Comparison of ENCODE assay signal across 22 cellular contexts in genomic region chr7:13898957-13899670, GRCh38.
DNase-seq lines count a peak whose midpoint lies in the region; ATAC-seq and TF ChIP-seq lines count a peak whose summit lies in the region.
"Had no signal": no experiment of that assay in that cellular context is flagged by ENCODE, and none has a peak within 500 bp of the region (broad histone marks: within the 10 kb centered on the region; RNA-seq: fewer than 3 reads in every experiment).

No MANE protein-coding gene starts in this region.

- CTCF ChIA-PET in GM10248 (lab: Yijun Ruan, JAX), result interaction anchor here (1.2 kb wide), 1 partner anchor 12 kb away, joined by 4 read pairs; no protein-coding TSS in a partner anchor

- ATAC-seq in GM19397 (IDR thresholded peaks at IDR 0.05; ENCODE audit: unreplicated experiment), result no peak
- no peak for ATAC-seq in HG03520 (IDR thresholded peaks at IDR 0.05; ENCODE audit: unreplicated experiment)
- ATAC-seq: esophagus mucosa, left cardiac atrium, PC-3 had no signal

- no peaks in the 10 kb centered on the region for H3K4me1 ChIP-seq in mesendoderm (ENCODE audit: control insufficient read depth, low read depth, low read length)
- H3K4me1 ChIP-seq: SJSA1 had no signal

- POLR2A ChIA-PET in GM10248 (lab: Yijun Ruan, JAX), result no interaction called here

- H4K5ac ChIP-seq in mesendoderm (ENCODE audit: low read length), result no peak overlapping the region

- H3K9ac ChIP-seq in mesendoderm (ENCODE audit: low read length), result no peak overlapping the region

- H3K56ac ChIP-seq in mesendoderm (ENCODE audit: low read length), result no peak overlapping the region

- no peak overlapping the region for H3K4me2 ChIP-seq in mesendoderm (ENCODE audit: low read length)

- no peak overlapping the region for H2BK120ac ChIP-seq in mesendoderm (ENCODE audit: low read depth, low read length)

- no peak overlapping the region for H4K8ac ChIP-seq in mesendoderm (ENCODE audit: low read depth, low read length)

- no peak overlapping the region for H2BK15ac ChIP-seq in mesendoderm (replicated peaks; ENCODE audit: low read depth)

- no peaks in the 10 kb centered on the region for H3K36me3 ChIP-seq in mesendoderm (ENCODE audit: control insufficient read depth, insufficient read depth, low read length)
- H3K36me3 ChIP-seq: SJSA1 had no signal

- no peak overlapping the region for H3K23ac ChIP-seq in mesendoderm (ENCODE audit: low read length)

- DNase-seq in ELF-1 (ENCODE audit: low read depth, low spot score), result peak; percentile 61
- peak; percentile 14 for DNase-seq in HuH-7 (ENCODE audit: low spot score)
- peak; percentile 88 for DNase-seq in cerebellar cortex (ENCODE audit: low spot score)
- peak; percentile 60 for DNase-seq in mesendoderm
- DNase-seq in GM10248 (ENCODE audit: extremely low spot score), result no peak
- DNase-seq in CD1c-positive myeloid dendritic cell (ENCODE audit: extremely low spot score), result no peak
- DNase-seq: activated CD4-positive, alpha-beta memory T cell treated with anti-CD3 and anti-CD28 coated beads, Interleukin-2, amount 10 ng/mL, durations not matched to agents 7 days and 5 days; activated CD4-positive, CD25-positive, alpha-beta regulatory T cell; activated T-cell treated with anti-CD3 and anti-CD28 coated beads for 4 hours; AML-193; amygdala; COR-L47; IMR-90; left cardiac atrium; NCI-H1417 treated with DMSO at 0.1 percent for 48 hours; NCI-H526; PC-3; retina had no signal

- no peak overlapping the region for H2BK5ac ChIP-seq in mesendoderm (ENCODE audit: low read length)

- no CpG with 5 or more reads among the region's 6 CpGs for WGBS in mesendoderm (ENCODE audit: extremely low coverage, insufficient coverage, low lambda C conversion rate)

- H3K4me3 ChIP-seq in mesendoderm (ENCODE audit: low read length), result no peak overlapping the region
- H3K4me3 ChIP-seq: SJSA1 had no signal

- no peak overlapping the region for H2AK5ac ChIP-seq in mesendoderm (ENCODE audit: low read length)

- no peak for TF ChIP-seq CTCF in GM10248 (IDR thresholded peaks at IDR 0.05; ENCODE audit: control extremely low read depth, extremely low read depth, low read depth, missing control alignments)

- H3K27me3 ChIP-seq in mesendoderm (ENCODE audit: insufficient read depth, low read length, poor library complexity), result no peaks in the 10 kb centered on the region
- H3K27me3 ChIP-seq: SJSA1 had no signal

- no peaks in the 10 kb centered on the region for H3K79me1 ChIP-seq in mesendoderm (ENCODE audit: low read length)

- H3K27ac ChIP-seq in mesendoderm (ENCODE audit: low read depth, low read length), result no peak overlapping the region
- H3K27ac ChIP-seq: SJSA1 had no signal

- H3K4ac ChIP-seq in mesendoderm (ENCODE audit: low read depth, low read length), result no peak overlapping the region

- no peak overlapping the region for H3K18ac ChIP-seq in mesendoderm (ENCODE audit: low read length)

- H3K79me2 ChIP-seq in mesendoderm (ENCODE audit: control insufficient read depth, insufficient read depth, low read length), result no peaks in the 10 kb centered on the region

Comparison
In these comparisons a context has a peak if more than half of its experiments do, and no peak if none do; other contexts are left out.
1. DNase-seq: peak in ELF-1 (single experiment), HuH-7 (single experiment), cerebellar cortex (single experiment) and mesendoderm (single experiment); none in GM10248 (single experiment) and CD1c-positive myeloid dendritic cell (single experiment).